ENCODE assay signal across 8 cellular contexts in the genomic region with DNA sequence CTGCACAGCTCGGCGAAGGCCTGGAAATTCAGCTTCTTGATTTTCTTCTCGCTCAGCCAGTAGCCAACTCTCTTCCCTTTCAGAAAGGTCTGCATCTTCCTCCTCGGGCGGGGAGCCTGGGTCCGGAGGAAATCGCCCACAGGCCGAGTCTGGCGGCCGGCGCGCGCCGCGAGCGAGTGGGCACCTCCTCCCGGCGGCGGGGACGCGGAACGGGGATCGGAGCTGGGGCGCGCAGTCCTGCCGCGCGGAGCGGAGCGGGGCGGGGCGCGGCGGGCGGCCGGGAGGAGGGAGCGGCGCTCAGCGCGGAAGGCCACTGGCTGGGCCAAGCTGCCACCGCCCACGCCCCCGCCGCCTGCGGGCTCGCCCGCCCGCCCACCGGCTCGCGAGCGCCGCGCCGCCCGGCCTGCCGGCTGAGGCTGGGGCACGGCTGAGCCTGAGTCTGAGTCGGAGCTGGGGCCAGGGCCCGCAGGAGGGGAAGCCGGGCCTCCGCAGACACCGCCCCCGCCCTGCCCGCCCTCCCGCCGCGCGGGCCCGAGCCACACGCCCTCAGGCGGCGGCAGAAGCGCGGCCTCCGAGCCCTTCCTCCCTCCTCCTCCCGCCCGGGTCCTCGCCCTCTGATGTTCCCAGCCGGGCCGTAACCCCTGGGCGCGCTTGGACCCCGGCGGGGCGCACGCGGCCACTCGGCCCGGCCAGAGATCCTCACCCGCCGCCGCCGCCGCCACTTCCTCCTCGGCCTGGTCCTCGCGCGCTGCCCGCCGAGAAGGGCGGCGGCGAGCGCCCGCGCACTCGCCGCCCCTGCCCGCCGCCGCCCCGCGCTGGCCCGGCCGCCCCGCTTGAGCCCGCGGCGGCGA. TPM values are rescaled to one million over a fixed set of nuclear protein-coding genes. Genes with fewer than 3 reads are reported as not detected.
DNase-seq lines count a peak whose midpoint lies in the region; ATAC-seq and TF ChIP-seq lines count a peak whose summit lies in the region.

No MANE protein-coding gene starts in this region.

- peak overlapping the region; percentile 90 to 97 (median 92) for H3K4me3 Mint-ChIP-seq in nephron

- no peaks in the 10 kb centered on the region for H3K36me3 Mint-ChIP-seq in nephron (ENCODE audit: low read depth)

- peak; percentile 76 for ATAC-seq in GM21619 (IDR thresholded peaks at IDR 0.05; ENCODE audit: unreplicated experiment)
- ATAC-seq in stimulated activated naive CD8-positive, alpha-beta T cell treated with anti-CD3 and anti-CD28 coated beads, Interleukin-15, Interleukin-2, amounts not matched to agents 100 U/mL and 50 U/mL, for 24 hours: peak; percentile 84

- TF ChIP-seq CTCF in nephron (IDR thresholded peaks at IDR 0.05; ENCODE audit: unreplicated experiment in 3 of 3): no peak

- no peaks in the 10 kb centered on the region for H3K27me3 Mint-ChIP-seq in nephron (ENCODE audit: low read depth)

- peak overlapping the region; percentile 67 for H3K4me3 ChIP-seq in Jurkat, Clone E6-1 (ENCODE audit: low read length)

- H3K9me3 Mint-ChIP-seq in nephron: no peaks in the 10 kb centered on the region

- no peak overlapping the region for H3K27ac Mint-ChIP-seq in nephron

- H3K4me1 Mint-ChIP-seq in nephron: peaks cover 18% of the 10 kb centered on the region

- peak; percentile 92 for DNase-seq in DMS53 (lab: John Stamatoyannopoulos, UW)
- DNase-seq in Jurkat, Clone E6-1 (ENCODE audit: low read depth, low spot score): peak; percentile 64
- peak; percentile 87 for DNase-seq in RKO (ENCODE audit: low spot score)
- peak; percentile 64 to 80 for DNase-seq in activated T-helper 1 cell treated with anti-CD3 and anti-CD28 coated beads, Interleukin-2, amount 50 U/mL, for 16 hours (ENCODE audit: low read depth in 1 of 2, low spot score in 1 of 2)
- DNase-seq in fibroblast of peridontal ligament (ENCODE audit: extremely low read depth): peak; percentile 67
- DNase-seq in stimulated activated naive CD8-positive, alpha-beta T cell treated with anti-CD3 and anti-CD28 coated beads, Interleukin-15, Interleukin-2, amounts not matched to agents 100 U/mL and 50 U/mL, for 24 hours: peak; percentile 91

RNA-seq across cellular contexts. Expression of gene ITPK1, which starts 0.4 kb away (rescaled TPM):
- 30.7 TPM for polyA plus RNA-seq in Jurkat, Clone E6-1 (2012; ENCODE audit: insufficient read depth, insufficient read length)

Comparison
In these comparisons a context has a peak if more than half of its experiments do, and no peak if none do; other contexts are left out.
1. Peak in every context shown above with its lines: DNase-seq, ATAC-seq and H3K4me3 ChIP-seq.